ENCODE assay signal across 24 cellular contexts in genomic region chr6:69699655-69700054, GRCh38.
"Had no signal": no experiment of that assay in that cellular context is flagged by ENCODE, and none has a peak within 500 bp of the region (broad histone marks: within the 10 kb centered on the region; RNA-seq: fewer than 3 reads in every experiment).

No MANE protein-coding gene starts in this region.

- H3K27me3 ChIP-seq: MG63 had no signal

- H3K9me3 ChIP-seq: MG63 had no signal

- H3K36me3 ChIP-seq: MG63 had no signal

- DNase-seq: IMR-90, Karpas-422, KG1, MG63, NCI-H1092, NCI-H1105 treated with DMSO at 0.1 percent for 48 hours, NCI-H1417 treated with DMSO at 0.1 percent for 48 hours, NCI-H146, NCI-H1694 treated with DMSO at 0.1 percent for 48 hours, NCI-H1930, NCI-H2081 treated with DMSO at 0.1 percent for 48 hours, NCI-H2171, NCI-H226, NCI-H446, NCI-H510A, NCI-H524 treated with DMSO at 0.1 percent for 48 hours, NCI-H69, NCI-H774, PC-3, SHP77 had no signal

- ATAC-seq: HepG2, Panc1, PC-3 had no signal

- H3K27ac ChIP-seq: RWPE1, SK-N-MC had no signal

- H3K4me3 ChIP-seq: MG63, SK-N-MC had no signal
